1 cellular context compared by ENCODE assay signal in genomic region chr1:202692959-202693555, GRCh38.
A peak's percentile ranks its signal among the peaks of the same experiment; 100 is the strongest.
TF ChIP-seq lines count a peak whose summit lies in the region.

No MANE protein-coding gene starts in this region.

TF ChIP-seq in HepG2, 621 proteins besides CTCF, POLR2A, EP300 and RAD21 (continued from another document and continues in another):
- TF ChIP-seq LCORL (IDR thresholded peaks at IDR 0.05) (no peak), LCORL (CRISPR knock-in tag; IDR thresholded peaks at IDR 0.05) (no peak), ZNF224 (CRISPR knock-in tag; IDR thresholded peaks at IDR 0.05) (no peak), NPAS2 (CRISPR knock-in tag; IDR thresholded peaks at IDR 0.05; ENCODE audit: borderline replicate concordance) (no peak), HHEX (CRISPR knock-in tag; IDR thresholded peaks at IDR 0.05) (no peak), ZMYM3 (CRISPR knock-in tag; IDR thresholded peaks at IDR 0.05) (no peak), XBP1 (CRISPR knock-in tag; IDR thresholded peaks at IDR 0.05) (no peak), ZNF3 (CRISPR knock-in tag; IDR thresholded peaks at IDR 0.05) (peak; percentile 64; the same call in 1 of the 2 replicates), ZNF792 (CRISPR knock-in tag; IDR thresholded peaks at IDR 0.05) (peak; percentile 90), KDM4B (CRISPR knock-in tag; IDR thresholded peaks at IDR 0.05) (peak; percentile 74; the same call in 1 of the 2 replicates), KLF13 (CRISPR knock-in tag; IDR thresholded peaks at IDR 0.05) (no peak), ATF3 (CRISPR knock-in tag; IDR thresholded peaks at IDR 0.05) (peak; percentile 57; the same call in 1 of the 2 replicates), IKZF4 (CRISPR knock-in tag; IDR thresholded peaks at IDR 0.05; ENCODE audit: borderline replicate concordance, low read depth, not compliant biosample characterization) (peak; percentile 48), REL (CRISPR knock-in tag; conservative IDR thresholded peaks at IDR 0.05) (no peak), CCAR2 (optimal IDR thresholded peaks at IDR 0.05; ENCODE audit: low read depth, low read length) (no peak), DNMT3B (CRISPR knock-in tag; conservative IDR thresholded peaks at IDR 0.05) (peak; percentile 88; the same call in 1 of the 2 replicates), KDM1A (CRISPR knock-in tag; IDR thresholded peaks at IDR 0.05) (no peak), BRCA1 (CRISPR knock-in tag; IDR thresholded peaks at IDR 0.05) (peak; percentile 77), IRF2 (CRISPR knock-in tag; IDR thresholded peaks at IDR 0.05) (peak; percentile 72; the same call in 1 of the 2 replicates), ETV6 (CRISPR knock-in tag; conservative IDR thresholded peaks at IDR 0.05) (peak; percentile 85), ZNF543 (CRISPR knock-in tag; IDR thresholded peaks at IDR 0.05) (no peak), KLF11 (CRISPR knock-in tag; IDR thresholded peaks at IDR 0.05) (peak; percentile 98), ARID3A (IDR thresholded peaks at IDR 0.05; ENCODE audit: low read depth, low read length) (no peak), SETDB1 (CRISPR knock-in tag; IDR thresholded peaks at IDR 0.05; ENCODE audit: borderline replicate concordance) (no peak), ZNF777 (CRISPR knock-in tag; IDR thresholded peaks at IDR 0.05) (no peak), PRDM10 (CRISPR knock-in tag; IDR thresholded peaks at IDR 0.05; ENCODE audit: low read depth) (peak; percentile 52; the same call in 1 of the 2 replicates), HMG20A (CRISPR knock-in tag; IDR thresholded peaks at IDR 0.05; ENCODE audit: borderline replicate concordance) (peak; percentile 59; the same call in 1 of the 2 replicates), ELF1 (CRISPR knock-in tag; IDR thresholded peaks at IDR 0.05) (no peak), KDM5A (IDR thresholded peaks at IDR 0.05; ENCODE audit: borderline replicate concordance, low read length) (no peak), TRIM24 (CRISPR knock-in tag; IDR thresholded peaks at IDR 0.05) (no peak), ZFP41 (CRISPR knock-in tag; IDR thresholded peaks at IDR 0.05; ENCODE audit: borderline replicate concordance) (no peak), NFE2L1 (CRISPR knock-in tag; IDR thresholded peaks at IDR 0.05; ENCODE audit: borderline replicate concordance) (no peak), ZNF446 (CRISPR knock-in tag; IDR thresholded peaks at IDR 0.05) (no peak; the same call in 1 of the 2 replicates), ZNF10 (CRISPR knock-in tag; IDR thresholded peaks at IDR 0.05; ENCODE audit: borderline replicate concordance, low read depth) (no peak), ZFP82 (CRISPR knock-in tag; IDR thresholded peaks at IDR 0.05; ENCODE audit: borderline replicate concordance) (no peak), MTF1 (CRISPR knock-in tag; IDR thresholded peaks at IDR 0.05) (no peak), ZBTB21 (CRISPR knock-in tag; IDR thresholded peaks at IDR 0.05) (peak; percentile 28; the same call in 1 of the 2 replicates), MAFF (IDR thresholded peaks at IDR 0.05; ENCODE audit: low read depth, low read length) (no peak), RBM39 (IDR thresholded peaks at IDR 0.05; ENCODE audit: low read depth, low read length, poor library complexity, severe bottlenecking) (no peak)
- TF ChIP-seq, protein P1, sequence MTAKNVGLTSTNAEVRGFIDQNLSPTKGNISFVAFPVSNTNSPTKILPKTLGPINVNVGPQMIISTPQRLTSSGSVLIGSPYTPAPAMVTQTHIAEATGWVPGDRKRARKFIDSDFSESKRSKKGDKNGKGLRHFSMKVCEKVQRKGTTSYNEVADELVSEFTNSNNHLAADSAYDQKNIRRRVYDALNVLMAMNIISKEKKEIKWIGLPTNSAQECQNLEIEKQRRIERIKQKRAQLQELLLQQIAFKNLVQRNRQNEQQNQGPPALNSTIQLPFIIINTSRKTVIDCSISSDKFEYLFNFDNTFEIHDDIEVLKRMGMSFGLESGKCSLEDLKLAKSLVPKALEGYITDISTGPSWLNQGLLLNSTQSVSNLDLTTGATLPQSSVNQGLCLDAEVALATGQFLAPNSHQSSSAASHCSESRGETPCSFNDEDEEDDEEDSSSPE (CRISPR knock-in tag; IDR thresholded peaks at IDR 0.05) = 0 out of 2 replicates have a peak, but pooled peaks have one; percentile 46
- TF ChIP-seq, protein P2, sequence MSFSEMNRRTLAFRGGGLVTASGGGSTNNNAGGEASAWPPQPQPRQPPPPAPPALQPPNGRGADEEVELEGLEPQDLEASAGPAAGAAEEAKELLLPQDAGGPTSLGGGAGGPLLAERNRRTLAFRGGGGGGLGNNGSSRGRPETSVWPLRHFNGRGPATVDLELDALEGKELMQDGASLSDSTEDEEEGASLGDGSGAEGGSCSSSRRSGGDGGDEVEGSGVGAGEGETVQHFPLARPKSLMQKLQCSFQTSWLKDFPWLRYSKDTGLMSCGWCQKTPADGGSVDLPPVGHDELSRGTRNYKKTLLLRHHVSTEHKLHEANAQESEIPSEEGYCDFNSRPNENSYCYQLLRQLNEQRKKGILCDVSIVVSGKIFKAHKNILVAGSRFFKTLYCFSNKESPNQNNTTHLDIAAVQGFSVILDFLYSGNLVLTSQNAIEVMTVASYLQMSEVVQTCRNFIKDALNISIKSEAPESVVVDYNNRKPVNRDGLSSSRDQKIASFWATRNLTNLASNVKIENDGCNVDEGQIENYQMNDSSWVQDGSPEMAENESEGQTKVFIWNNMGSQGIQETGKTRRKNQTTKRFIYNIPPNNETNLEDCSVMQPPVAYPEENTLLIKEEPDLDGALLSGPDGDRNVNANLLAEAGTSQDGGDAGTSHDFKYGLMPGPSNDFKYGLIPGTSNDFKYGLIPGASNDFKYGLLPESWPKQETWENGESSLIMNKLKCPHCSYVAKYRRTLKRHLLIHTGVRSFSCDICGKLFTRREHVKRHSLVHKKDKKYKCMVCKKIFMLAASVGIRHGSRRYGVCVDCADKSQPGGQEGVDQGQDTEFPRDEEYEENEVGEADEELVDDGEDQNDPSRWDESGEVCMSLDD (CRISPR knock-in tag; IDR thresholded peaks at IDR 0.05; ENCODE audit: borderline replicate concordance) = peak; percentile 69; the same call in 1 of the 2 replicates
- TF ChIP-seq, protein P3, sequence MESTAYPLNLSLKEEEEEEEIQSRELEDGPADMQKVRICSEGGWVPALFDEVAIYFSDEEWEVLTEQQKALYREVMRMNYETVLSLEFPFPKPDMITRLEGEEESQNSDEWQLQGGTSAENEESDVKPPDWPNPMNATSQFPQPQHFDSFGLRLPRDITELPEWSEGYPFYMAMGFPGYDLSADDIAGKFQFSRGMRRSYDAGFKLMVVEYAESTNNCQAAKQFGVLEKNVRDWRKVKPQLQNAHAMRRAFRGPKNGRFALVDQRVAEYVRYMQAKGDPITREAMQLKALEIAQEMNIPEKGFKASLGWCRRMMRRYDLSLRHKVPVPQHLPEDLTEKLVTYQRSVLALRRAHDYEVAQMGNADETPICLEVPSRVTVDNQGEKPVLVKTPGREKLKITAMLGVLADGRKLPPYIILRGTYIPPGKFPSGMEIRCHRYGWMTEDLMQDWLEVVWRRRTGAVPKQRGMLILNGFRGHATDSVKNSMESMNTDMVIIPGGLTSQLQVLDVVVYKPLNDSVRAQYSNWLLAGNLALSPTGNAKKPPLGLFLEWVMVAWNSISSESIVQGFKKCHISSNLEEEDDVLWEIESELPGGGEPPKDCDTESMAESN (CRISPR knock-in tag; conservative IDR thresholded peaks at IDR 0.05) = peak; percentile 80
- TF ChIP-seq, protein P4, sequence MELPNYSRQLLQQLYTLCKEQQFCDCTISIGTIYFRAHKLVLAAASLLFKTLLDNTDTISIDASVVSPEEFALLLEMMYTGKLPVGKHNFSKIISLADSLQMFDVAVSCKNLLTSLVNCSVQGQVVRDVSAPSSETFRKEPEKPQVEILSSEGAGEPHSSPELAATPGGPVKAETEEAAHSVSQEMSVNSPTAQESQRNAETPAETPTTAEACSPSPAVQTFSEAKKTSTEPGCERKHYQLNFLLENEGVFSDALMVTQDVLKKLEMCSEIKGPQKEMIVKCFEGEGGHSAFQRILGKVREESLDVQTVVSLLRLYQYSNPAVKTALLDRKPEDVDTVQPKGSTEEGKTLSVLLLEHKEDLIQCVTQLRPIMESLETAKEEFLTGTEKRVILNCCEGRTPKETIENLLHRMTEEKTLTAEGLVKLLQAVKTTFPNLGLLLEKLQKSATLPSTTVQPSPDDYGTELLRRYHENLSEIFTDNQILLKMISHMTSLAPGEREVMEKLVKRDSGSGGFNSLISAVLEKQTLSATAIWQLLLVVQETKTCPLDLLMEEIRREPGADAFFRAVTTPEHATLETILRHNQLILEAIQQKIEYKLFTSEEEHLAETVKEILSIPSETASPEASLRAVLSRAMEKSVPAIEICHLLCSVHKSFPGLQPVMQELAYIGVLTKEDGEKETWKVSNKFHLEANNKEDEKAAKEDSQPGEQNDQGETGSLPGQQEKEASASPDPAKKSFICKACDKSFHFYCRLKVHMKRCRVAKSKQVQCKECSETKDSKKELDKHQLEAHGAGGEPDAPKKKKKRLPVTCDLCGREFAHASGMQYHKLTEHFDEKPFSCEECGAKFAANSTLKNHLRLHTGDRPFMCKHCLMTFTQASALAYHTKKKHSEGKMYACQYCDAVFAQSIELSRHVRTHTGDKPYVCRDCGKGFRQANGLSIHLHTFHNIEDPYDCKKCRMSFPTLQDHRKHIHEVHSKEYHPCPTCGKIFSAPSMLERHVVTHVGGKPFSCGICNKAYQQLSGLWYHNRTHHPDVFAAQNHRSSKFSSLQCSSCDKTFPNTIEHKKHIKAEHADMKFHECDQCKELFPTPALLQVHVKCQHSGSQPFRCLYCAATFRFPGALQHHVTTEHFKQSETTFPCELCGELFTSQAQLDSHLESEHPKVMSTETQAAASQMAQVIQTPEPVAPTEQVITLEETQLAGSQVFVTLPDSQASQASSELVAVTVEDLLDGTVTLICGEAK (IDR thresholded peaks at IDR 0.05) = no peak
- TF ChIP-seq, protein P4 (CRISPR knock-in tag; IDR thresholded peaks at IDR 0.05) = no peak
- TF ChIP-seq, protein P5, sequence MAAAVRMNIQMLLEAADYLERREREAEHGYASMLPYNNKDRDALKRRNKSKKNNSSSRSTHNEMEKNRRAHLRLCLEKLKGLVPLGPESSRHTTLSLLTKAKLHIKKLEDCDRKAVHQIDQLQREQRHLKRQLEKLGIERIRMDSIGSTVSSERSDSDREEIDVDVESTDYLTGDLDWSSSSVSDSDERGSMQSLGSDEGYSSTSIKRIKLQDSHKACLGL (CRISPR knock-in tag; IDR thresholded peaks at IDR 0.05) = no peak
